Comparison of ENCODE assay signal across 10 cellular contexts in the genomic region with DNA sequence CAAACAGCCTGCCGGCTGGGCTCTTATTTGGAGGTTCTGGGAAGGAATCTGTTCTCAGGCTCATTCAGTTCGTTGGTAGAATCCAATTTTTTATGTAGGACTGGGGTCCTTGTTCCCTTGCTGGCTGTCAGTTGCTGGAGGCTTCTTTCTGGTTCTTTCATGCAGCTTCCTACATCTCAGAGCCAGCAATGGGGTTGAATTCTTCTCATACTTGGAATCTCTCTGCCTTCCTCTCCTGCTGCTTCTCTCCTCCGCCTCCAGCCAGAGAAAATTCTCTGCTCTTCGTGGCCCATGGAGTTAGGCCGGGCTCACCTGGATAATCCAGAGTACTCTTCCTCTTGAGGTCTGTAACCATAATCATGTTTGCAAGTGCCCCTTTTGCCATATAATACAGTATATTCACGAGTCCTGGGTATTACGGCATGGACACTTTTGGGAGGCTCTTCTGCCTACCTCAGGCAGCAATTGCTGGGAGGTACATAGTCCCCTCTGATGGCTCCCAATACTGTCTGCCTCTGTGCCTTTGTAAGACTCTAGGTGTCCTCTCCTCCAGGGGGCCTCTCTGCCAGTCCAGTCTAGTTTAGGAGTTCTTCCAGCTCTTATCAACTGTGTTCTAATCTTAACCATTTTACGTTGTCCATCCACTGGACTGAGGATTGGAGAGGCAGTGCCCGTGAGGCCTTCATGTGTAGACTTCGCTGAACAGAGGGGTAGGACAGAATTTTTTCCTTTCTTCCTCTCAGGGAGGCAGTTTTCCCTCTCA. TPM values are rescaled to one million over a fixed set of nuclear protein-coding genes. Genes with fewer than 3 reads are reported as not detected.
DNase-seq lines count a peak whose midpoint lies in the region; ATAC-seq and TF ChIP-seq lines count a peak whose summit lies in the region.
"Had no signal": no experiment of that assay in that cellular context is flagged by ENCODE, and none has a peak within 500 bp of the region (broad histone marks: within the 10 kb centered on the region; RNA-seq: fewer than 3 reads in every experiment).

No MANE protein-coding gene starts in this region.

- ATAC-seq in activated T-cell treated with anti-CD3 and anti-CD28 coated beads, Interleukin-2, amount 50 U/mL, for 4 hours = no peak
- ATAC-seq in activated B cell treated with CpG ODN at 0.5 μM for 24 hours (ENCODE audit: low read depth) (no peak), GM21360 (IDR thresholded peaks at IDR 0.05; ENCODE audit: unreplicated experiment) (no peak)
- no peak for ATAC-seq in stimulated activated effector memory CD8-positive, alpha-beta T cell treated with anti-CD3 and anti-CD28 coated beads, Interleukin-12 subunit alpha, Interleukin-12 subunit beta, amount 100 ng/mL, for 72 hours

- no peak for DNase-seq in activated T-cell treated with anti-CD3 and anti-CD28 coated beads, Interleukin-2, amount 50 U/mL, for 4 hours
- DNase-seq in activated T-cell treated with anti-CD3 and anti-CD28 coated beads for 4 hours (no peak), activated B cell treated with CpG ODN at 0.5 μM for 24 hours (no peak), fibroblast of the aortic adventitia (ENCODE audit: low read depth) (no peak), DMS79 treated with DMSO at 0.1 percent for 48 hours (lab: John Stamatoyannopoulos, UW) (no peak)
- no peak for DNase-seq in stimulated activated effector memory CD8-positive, alpha-beta T cell treated with anti-CD3 and anti-CD28 coated beads, Interleukin-12 subunit alpha, Interleukin-12 subunit beta, amount 100 ng/mL, for 72 hours (ENCODE audit: low spot score in 2 of 2)
- no peak for DNase-seq in activated effector memory CD4-positive, alpha-beta T cell treated with anti-CD3 and anti-CD28 coated beads, Interleukin-2, amount 50 U/mL, for 16 hours
- DNase-seq: NCI-H1092, small intestine had no signal

- H3K9me3 Mint-ChIP-seq in activated T-cell treated with anti-CD3 and anti-CD28 coated beads, Interleukin-2, amount 50 U/mL, for 4 hours = no peaks in the 10 kb centered on the region
- H3K9me3 Mint-ChIP-seq in activated B cell treated with CpG ODN at 0.5 μM for 24 hours = no peaks in the 10 kb centered on the region
- no peaks in the 10 kb centered on the region for H3K9me3 Mint-ChIP-seq in stimulated activated effector memory CD8-positive, alpha-beta T cell treated with anti-CD3 and anti-CD28 coated beads, Interleukin-12 subunit alpha, Interleukin-12 subunit beta, amount 100 ng/mL, for 72 hours

- peaks cover 10% of the 10 kb centered on the region for H3K36me3 Mint-ChIP-seq in activated T-cell treated with anti-CD3 and anti-CD28 coated beads, Interleukin-2, amount 50 U/mL, for 4 hours (ENCODE audit: insufficient read depth)
- H3K36me3 Mint-ChIP-seq in activated B cell treated with CpG ODN at 0.5 μM for 24 hours (ENCODE audit: low read depth) = peaks cover 27% of the 10 kb centered on the region
- H3K36me3 Mint-ChIP-seq in stimulated activated effector memory CD8-positive, alpha-beta T cell treated with anti-CD3 and anti-CD28 coated beads, Interleukin-12 subunit alpha, Interleukin-12 subunit beta, amount 100 ng/mL, for 72 hours = peaks cover 52% of the 10 kb centered on the region

- peak overlapping the region; percentile 76 for H3K4me3 ChIP-seq in fibroblast of the aortic adventitia (ENCODE audit: low read depth, low read length)

- no peak for TF ChIP-seq CTCF in activated B cell treated with CpG ODN at 0.5 μM for 24 hours (IDR thresholded peaks at IDR 0.05)
- no peak for TF ChIP-seq CTCF in fibroblast of the aortic adventitia (IDR thresholded peaks at IDR 0.05; ENCODE audit: insufficient read depth, low read length)

- no peak overlapping the region for H3K27ac Mint-ChIP-seq in activated B cell treated with CpG ODN at 0.5 μM for 24 hours
- H3K27ac Mint-ChIP-seq in stimulated activated effector memory CD8-positive, alpha-beta T cell treated with anti-CD3 and anti-CD28 coated beads, Interleukin-12 subunit alpha, Interleukin-12 subunit beta, amount 100 ng/mL, for 72 hours = no peak overlapping the region

- POLR2A ChIA-PET in activated B cell treated with CpG ODN at 0.5 μM for 24 hours (lab: Charles Lee) = no interaction called here

- intact Hi-C loops in activated B cell treated with CpG ODN at 0.5 μM for 24 hours (cut with micrococcal nuclease) = loop anchor here (5.0 kb wide), 1 partner anchor 1660 kb away; a partner anchor contains a TSS

- CTCF ChIA-PET in activated B cell treated with CpG ODN at 0.5 μM for 24 hours (lab: Charles Lee) = no interaction called here

- H3K4me1 Mint-ChIP-seq in activated T-cell treated with anti-CD3 and anti-CD28 coated beads, Interleukin-2, amount 50 U/mL, for 4 hours (ENCODE audit: low read depth) = peaks cover 63% of the 10 kb centered on the region
- peaks cover 44% of the 10 kb centered on the region for H3K4me1 Mint-ChIP-seq in activated B cell treated with CpG ODN at 0.5 μM for 24 hours
- peaks cover 62% of the 10 kb centered on the region for H3K4me1 Mint-ChIP-seq in stimulated activated effector memory CD8-positive, alpha-beta T cell treated with anti-CD3 and anti-CD28 coated beads, Interleukin-12 subunit alpha, Interleukin-12 subunit beta, amount 100 ng/mL, for 72 hours

- H3K4me3 Mint-ChIP-seq in activated T-cell treated with anti-CD3 and anti-CD28 coated beads, Interleukin-2, amount 50 U/mL, for 4 hours = peak overlapping the region; percentile 97
- peak overlapping the region; percentile 66 for H3K4me3 Mint-ChIP-seq in activated B cell treated with CpG ODN at 0.5 μM for 24 hours
- H3K4me3 Mint-ChIP-seq in stimulated activated effector memory CD8-positive, alpha-beta T cell treated with anti-CD3 and anti-CD28 coated beads, Interleukin-12 subunit alpha, Interleukin-12 subunit beta, amount 100 ng/mL, for 72 hours = peak overlapping the region; percentile 91

- H3K27me3 Mint-ChIP-seq in activated T-cell treated with anti-CD3 and anti-CD28 coated beads, Interleukin-2, amount 50 U/mL, for 4 hours (ENCODE audit: low read depth) = no peaks in the 10 kb centered on the region
- no peaks in the 10 kb centered on the region for H3K27me3 Mint-ChIP-seq in activated B cell treated with CpG ODN at 0.5 μM for 24 hours

RNA-seq across cellular contexts. Expression of a gene that starts 2.2 kb away (rescaled TPM):
- total RNA-seq in activated T-cell treated with anti-CD3 and anti-CD28 coated beads, Interleukin-2, amount 50 U/mL, for 4 hours = 10 to 100 TPM; 35.7 to 41.5 (median 41.0) TPM
- total RNA-seq in activated B cell treated with CpG ODN at 0.5 μM for 24 hours (29.3 and 33.8 TPM in 2 replicates), fibroblast of the aortic adventitia (ENCODE audit: low replicate concordance) (10.8 and 18.9 TPM in 2 replicates)

RNA-seq across cellular contexts. Expression of a gene that starts 2.3 kb away (rescaled TPM):
- total RNA-seq in activated T-cell treated with anti-CD3 and anti-CD28 coated beads, Interleukin-2, amount 50 U/mL, for 4 hours = 10 to 100 TPM; 20.1 to 35.8 (median 20.6) TPM
- 17.1 and 20.6 TPM in 2 replicates for total RNA-seq in activated B cell treated with CpG ODN at 0.5 μM for 24 hours
- total RNA-seq in fibroblast of the aortic adventitia (ENCODE audit: low replicate concordance) = 22.3 and 26.9 TPM in 2 replicates
